2 cellular contexts compared by ENCODE assay signal in genomic region chr17:42017866-42018200, GRCh38.
TF ChIP-seq lines count a peak whose summit lies in the region.

No MANE protein-coding gene starts in this region.

TF ChIP-seq in SK-N-SH, 30 proteins besides CTCF, POLR2A, EP300 and RAD21 (continued from another document):
- no peak for TF ChIP-seq REST (IDR thresholded peaks at IDR 0.05; ENCODE audit: low read depth, low read length)
- no peak for TF ChIP-seq FOXM1 (IDR thresholded peaks at IDR 0.05; ENCODE audit: low read depth)
- TF ChIP-seq PBX3 (IDR thresholded peaks at IDR 0.05): no peak
- no peak for TF ChIP-seq MAX (IDR thresholded peaks at IDR 0.05; ENCODE audit: low read depth)
- TF ChIP-seq SIN3A (IDR thresholded peaks at IDR 0.05; ENCODE audit: borderline replicate concordance, low read depth, low read length): no peak
- TF ChIP-seq USF2 (IDR thresholded peaks at IDR 0.05; ENCODE audit: borderline replicate concordance, low read depth, low read length): no peak
- no peak for TF ChIP-seq FOXJ3 (CRISPR knock-in tag; IDR thresholded peaks at IDR 0.05)
- TF ChIP-seq RCOR1 (IDR thresholded peaks at IDR 0.05; ENCODE audit: low read length): no peak
- TF ChIP-seq GABPA (IDR thresholded peaks at IDR 0.05; ENCODE audit: low read depth): no peak
- TF ChIP-seq TEAD4 (IDR thresholded peaks at IDR 0.05; ENCODE audit: borderline replicate concordance, insufficient read depth): no peak
- TF ChIP-seq IRF3 (IDR thresholded peaks at IDR 0.05; ENCODE audit: low read depth, low read length): no peak
- TF ChIP-seq TAF1 (IDR thresholded peaks at IDR 0.05; ENCODE audit: borderline replicate concordance, low read depth, low read length): no peak; the same call in 1 of the 2 replicates
- TF ChIP-seq FOSL2 (IDR thresholded peaks at IDR 0.05; ENCODE audit: borderline replicate concordance, low read depth): no peak
- TF ChIP-seq EZH2phosphoT487 (IDR thresholded peaks at IDR 0.05; ENCODE audit: borderline replicate concordance, low read depth): no peak
- TF ChIP-seq RXRA (IDR thresholded peaks at IDR 0.05; ENCODE audit: borderline replicate concordance, low read depth): no peak
- TF ChIP-seq POLR2AphosphoS5 (IDR thresholded peaks at IDR 0.05; ENCODE audit: low read depth, low read length): no peak
- TF ChIP-seq RFX5 (IDR thresholded peaks at IDR 0.05; ENCODE audit: low read length): no peak
- TF ChIP-seq YY1 (IDR thresholded peaks at IDR 0.05; ENCODE audit: low read depth): no peak
- no peak for TF ChIP-seq SMC3 (IDR thresholded peaks at IDR 0.05; ENCODE audit: low read depth, low read length)

TF ChIP-seq in SK-N-SH treated with all-trans-retinoic acid at 6 μM for 48 hours, 23 proteins besides CTCF, POLR2A, EP300 and RAD21 (continued from another document):
- TF ChIP-seq TSHZ2 (CRISPR knock-in tag; IDR thresholded peaks at IDR 0.05): no peak
